21 cellular contexts compared by ENCODE assay signal in the genomic region with DNA sequence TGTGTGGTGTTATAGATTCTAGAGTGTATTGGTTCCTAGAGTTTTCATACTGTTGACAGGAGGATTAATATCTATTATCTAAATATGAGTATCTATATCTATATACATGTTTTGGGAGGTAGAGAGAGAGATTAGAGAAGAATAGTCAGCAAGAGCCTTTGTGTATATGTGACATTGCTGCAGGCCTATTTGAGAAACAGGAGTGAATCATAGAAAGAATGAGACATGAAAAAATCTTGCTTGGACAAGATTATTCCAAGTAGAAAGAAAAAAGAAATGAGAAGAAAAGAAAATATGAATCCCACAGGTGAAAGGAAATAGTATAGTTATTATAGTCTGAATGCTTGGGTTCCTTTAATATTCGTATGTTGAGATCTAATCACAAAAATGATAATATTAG.
DNase-seq lines count a peak whose midpoint lies in the region; ATAC-seq, FAIRE-seq and TF ChIP-seq lines count a peak whose summit lies in the region.
"Had no signal": no experiment of that assay in that cellular context is flagged by ENCODE, and none has a peak within 500 bp of the region (broad histone marks: within the 10 kb centered on the region; RNA-seq: fewer than 3 reads in every experiment).

No MANE protein-coding gene starts in this region.

- ATAC-seq in GM21619 (IDR thresholded peaks at IDR 0.05; ENCODE audit: unreplicated experiment) (no peak), T-helper 17 cell (no peak)
- ATAC-seq: CD8-positive, alpha-beta T cell had no signal

- H3K36me3 Mint-ChIP-seq in T-helper 17 cell (ENCODE audit: low read depth), result no peaks in the 10 kb centered on the region
- H3K36me3 Mint-ChIP-seq: CD8-positive, alpha-beta T cell had no signal

- no peak overlapping the region for H3K27ac Mint-ChIP-seq in T-helper 17 cell
- H3K27ac Mint-ChIP-seq: B cell; CD4-positive, alpha-beta T cell; CD8-positive, alpha-beta T cell had no signal

- no peaks in the 10 kb centered on the region for H3K4me1 Mint-ChIP-seq in T-helper 17 cell
- H3K4me1 Mint-ChIP-seq: B cell had no signal

- H3K27me3 Mint-ChIP-seq in T-helper 17 cell, result no peaks in the 10 kb centered on the region
- H3K27me3 Mint-ChIP-seq: B cell; CD4-positive, alpha-beta T cell had no signal

- H4K20me1 ChIP-seq in smooth muscle cell (ENCODE audit: low read depth), result no peaks in the 10 kb centered on the region
- H4K20me1 ChIP-seq: BLaER1 treated with 17β-estradiol and CSF1 and Interleukin-3, amounts not matched to agents 10 nM and 100 nM had no signal

- H3K9ac ChIP-seq in smooth muscle cell (ENCODE audit: low read depth), result no peak overlapping the region
- H3K9ac ChIP-seq: BLaER1 treated with 17β-estradiol and CSF1 and Interleukin-3, amounts not matched to agents 10 nM and 100 nM had no signal

- no peak for TF ChIP-seq CTCF in bronchial epithelial cell (IDR thresholded peaks at IDR 0.05; ENCODE audit: insufficient read depth, low read length, severe bottlenecking)
- no peak for TF ChIP-seq CTCF in smooth muscle cell (IDR thresholded peaks at IDR 0.05; ENCODE audit: borderline replicate concordance, insufficient read depth, poor library complexity, severe bottlenecking)

- H3K4me3 Mint-ChIP-seq in T-helper 17 cell, result no peak overlapping the region
- H3K4me3 Mint-ChIP-seq: B cell; CD4-positive, alpha-beta T cell; CD8-positive, alpha-beta T cell had no signal

- no peak for FAIRE-seq in bronchial epithelial cell (lab: Jason Lieb, UNC)
- FAIRE-seq: A204.1, D721Med, G401.6, GM12891 had no signal

- no peak overlapping the region for H3K27ac ChIP-seq in smooth muscle cell (ENCODE audit: low read depth)
- H3K27ac ChIP-seq: BLaER1 treated with 17β-estradiol and CSF1 and Interleukin-3, amounts not matched to agents 10 nM and 100 nM; C4-2B had no signal

- peaks cover 6% of the 10 kb centered on the region for H3F3A ChIP-seq in smooth muscle cell (ENCODE audit: low read depth)

- peak overlapping the region; percentile 8 for H2AFZ ChIP-seq in smooth muscle cell (ENCODE audit: low read depth)

- H3K4me2 ChIP-seq in smooth muscle cell, result no peak overlapping the region
- H3K4me2 ChIP-seq: BLaER1 treated with 17β-estradiol and CSF1 and Interleukin-3, amounts not matched to agents 10 nM and 100 nM had no signal

- no peaks in the 10 kb centered on the region for H3K36me3 ChIP-seq in bronchial epithelial cell (ENCODE audit: control insufficient read depth, insufficient read depth, low read length)
- H3K36me3 ChIP-seq in smooth muscle cell (ENCODE audit: low read depth), result no peaks in the 10 kb centered on the region
- H3K36me3 ChIP-seq: BLaER1 treated with 17β-estradiol and CSF1 and Interleukin-3, amounts not matched to agents 10 nM and 100 nM had no signal

- no peaks in the 10 kb centered on the region for H3K4me1 ChIP-seq in smooth muscle cell (ENCODE audit: low read depth)
- H3K4me1 ChIP-seq: Caco-2 had no signal

- H3K4me3 ChIP-seq in bronchial epithelial cell (ENCODE audit: low read depth, low read length) (no peak overlapping the region), smooth muscle cell (no peak overlapping the region)
- H3K4me3 ChIP-seq: BLaER1 treated with 17β-estradiol and CSF1 and Interleukin-3, amounts not matched to agents 10 nM and 100 nM had no signal

- no peaks in the 10 kb centered on the region for H3K79me2 ChIP-seq in smooth muscle cell (ENCODE audit: low read depth)

- H3K27me3 ChIP-seq in bronchial epithelial cell (ENCODE audit: control insufficient read depth, insufficient read depth, low read length) (no peaks in the 10 kb centered on the region), smooth muscle cell (ENCODE audit: low read depth) (no peaks in the 10 kb centered on the region)
- H3K27me3 ChIP-seq: BLaER1 treated with 17β-estradiol and CSF1 and Interleukin-3, amounts not matched to agents 10 nM and 100 nM had no signal

- H3K9me3 ChIP-seq in smooth muscle cell (replicated peaks; ENCODE audit: low read depth), result no peaks in the 10 kb centered on the region
- H3K9me3 ChIP-seq in T-helper 17 cell (ENCODE audit: control insufficient read depth, low read length, poor library complexity, severe bottlenecking), result no peaks in the 10 kb centered on the region
- H3K9me3 ChIP-seq: BLaER1 treated with 17β-estradiol and CSF1 and Interleukin-3, amounts not matched to agents 10 nM and 100 nM; Caco-2 had no signal

- WGBS in smooth muscle cell (ENCODE audit: low lambda C conversion rate), result 96% methylated on average over 1 of the region's 1 CpG

- peak; percentile 4 for DNase-seq in HPDE6-E6E7 (ENCODE audit: extremely low spot score)
- peak; percentile 53 for DNase-seq in bronchial epithelial cell (ENCODE audit: low read depth)
- DNase-seq in smooth muscle cell (lab: John Stamatoyannopoulos, UW; ENCODE audit: unreplicated experiment), result no peak
- no peak for DNase-seq in T-helper 17 cell
- no peak for DNase-seq in SHP77 treated with DMSO at 0.1 percent for 48 hours (lab: John Stamatoyannopoulos, UW)
- DNase-seq: 8988T; AML-193; Caco-2; Calu3; CD4-positive, alpha-beta T cell; CD8-positive, alpha-beta T cell; DMS79 treated with DMSO at 0.1 percent for 48 hours; GF-D8 had no signal

Comparison
In these comparisons a context has a peak if more than half of its experiments do, and no peak if none do; other contexts are left out.
1. DNase-seq: peak in HPDE6-E6E7 (single experiment) and bronchial epithelial cell (single experiment); none in smooth muscle cell (single experiment), T-helper 17 cell (0 of 3) and SHP77 treated with DMSO at 0.1 percent for 48 hours (single experiment).